Comparison of ENCODE assay signal across 8 cellular contexts in genomic region chr9:130451509-130452388, GRCh38. TPM values are rescaled to one million over a fixed set of nuclear protein-coding genes. Genes with fewer than 3 reads are reported as not detected.
DNase-seq lines count a peak whose midpoint lies in the region; ATAC-seq and TF ChIP-seq lines count a peak whose summit lies in the region.

No MANE protein-coding gene starts in this region.

- ATAC-seq in HCT116 (peak; percentile 80), body of pancreas (peak; percentile 62), GM21576 (IDR thresholded peaks at IDR 0.05; ENCODE audit: unreplicated experiment) (no peak), GM21825 (IDR thresholded peaks at IDR 0.05; ENCODE audit: unreplicated experiment) (no peak)

- H4K20me1 ChIP-seq in HCT116 (ENCODE audit: insufficient read depth): no peaks in the 10 kb centered on the region

- peaks cover 24 to 25% of the 10 kb centered on the region in 2 experiments for H3K4me1 ChIP-seq in HCT116 (ENCODE audit: control insufficient read depth in 1 of 2, insufficient read depth in 2 of 2, low read length in 2 of 2)
- H3K4me1 ChIP-seq in body of pancreas: peaks cover 50% of the 10 kb centered on the region
- peaks cover 40 to 76% (median 54%) of the 10 kb centered on the region in 4 donors for H3K4me1 ChIP-seq in stomach

- RAD21 ChIA-PET in HCT116 (lab: Charles Lee; ENCODE audit: low non-redundant PET in 1 of 2, low total read pairs in 2 of 2, uncharacterized antibody in 2 of 2, unreplicated experiment in 2 of 2): no interaction called here

- POLR2A ChIA-PET in HCT116 (lab: Charles Lee): no interaction called here

- H3K27me3 ChIP-seq in HCT116 (ENCODE audit: insufficient read depth, low read length): no peaks in the 10 kb centered on the region
- no peaks in the 10 kb centered on the region for H3K27me3 ChIP-seq in body of pancreas
- no peaks in the 10 kb centered on the region for H3K27me3 ChIP-seq in stomach

- BruUV-seq in HCT116 (replicated peaks; lab: Mats Ljungman, UMichigan): no TSS peak

- H2AFZ ChIP-seq in HCT116 (ENCODE audit: low read depth, low read length, poor library complexity, severe bottlenecking): no peak overlapping the region

- H3K9me2 ChIP-seq in HCT116 (ENCODE audit: insufficient read depth): no peaks in the 10 kb centered on the region

- H3K9me3 ChIP-seq in HCT116 (ENCODE audit: control insufficient read depth in 1 of 2, insufficient read depth in 1 of 2, low read depth in 1 of 2, low read length in 2 of 2) (no peaks in the 10 kb centered on the region), body of pancreas (no peaks in the 10 kb centered on the region), stomach (no peaks in the 10 kb centered on the region)

- 0 out of 2 replicates have a peak overlapping the region, but pooled peaks have one; percentile 7 for H3K9ac ChIP-seq in HCT116 (ENCODE audit: low read length)

- DNase-seq in AG20443 (ENCODE audit: low spot score): peak; percentile 98
- no peak for DNase-seq in HCT116 (ENCODE audit: low read depth, low spot score)
- DNase-seq in NCI-H460 (ENCODE audit: extremely low read depth, low read depth): peak; percentile 59
- DNase-seq in body of pancreas: peak; percentile 78 to 93 (median 88)
- DNase-seq in inferior parietal cortex (ENCODE audit: extremely low spot score): peak; percentile 32
- DNase-seq in stomach: peak; percentile 89

- no peaks in the 10 kb centered on the region for H3K36me3 ChIP-seq in HCT116 (ENCODE audit: control insufficient read depth in 1 of 2, insufficient read depth in 2 of 2, low read length in 2 of 2)
- no peaks in the 10 kb centered on the region for H3K36me3 ChIP-seq in body of pancreas (replicated peaks in 1 of 2; ENCODE audit: insufficient read depth in 1 of 2, low read depth in 2 of 2)
- no peaks in the 10 kb centered on the region for H3K36me3 ChIP-seq in stomach

- CTCF ChIA-PET in HCT116 (lab: Charles Lee): no interaction called here

- H3K79me2 ChIP-seq in HCT116 (ENCODE audit: insufficient read depth, low read length): no peaks in the 10 kb centered on the region

- TF ChIP-seq POLR2A in HCT116 (IDR thresholded peaks at IDR 0.05; ENCODE audit: borderline replicate concordance, extremely low read depth, insufficient read depth, insufficient read length) (no peak), body of pancreas (IDR thresholded peaks at IDR 0.05) (no peak), stomach (IDR thresholded peaks at IDR 0.05) (no peak)

- H3K4me3 ChIP-seq in HCT116 (replicated peaks in 1 of 2; ENCODE audit: low read depth in 1 of 2, low read length in 2 of 2) (no peak overlapping the region), body of pancreas (no peak overlapping the region), stomach (no peak overlapping the region)

- H3K4me2 ChIP-seq in HCT116 (ENCODE audit: low read length): peak overlapping the region; percentile 64

- WGBS in body of pancreas, 2 donors: 19 to 25% methylated on average over 5 to 23 of the region's 23 CpGs
- WGBS in stomach, 5 donors: 26 to 38% (median 30%) methylated on average over 13 to 23 of the region's 23 CpGs

- TF ChIP-seq RAD21 in HCT116 (IDR thresholded peaks at IDR 0.05; ENCODE audit: low read depth): no peak

- TF ChIP-seq CTCF in HCT116 (IDR thresholded peaks at IDR 0.05 in 2 of 3, conservative IDR thresholded peaks at IDR 0.05 in 1 of 3; ENCODE audit: borderline replicate concordance in 1 of 3, insufficient read depth in 1 of 3, low read depth in 2 of 3, low read length in 2 of 3) (peak in 2 of 3 experiments; percentile 73 to 75; a peak in 4 of 6 replicates), body of pancreas (IDR thresholded peaks at IDR 0.05) (peak in 5 of 7 experiments; percentile 14 to 39 (median 31)), stomach (IDR thresholded peaks at IDR 0.05) (peak in 3 of 7 experiments; percentile 26 to 29 (median 28))

- intact Hi-C loops in HCT116 (cut with micrococcal nuclease) (no loop called here), body of pancreas (cut with DNase I) (no loop called here), stomach (cut with DNase I; ENCODE audit: low total_unique reads) (no loop called here)

- no peak overlapping the region for H3K27ac ChIP-seq in HCT116 (ENCODE audit: low read depth, low read length)
- peak overlapping the region; percentile 47 to 79 (median 70) for H3K27ac ChIP-seq in body of pancreas
- H3K27ac ChIP-seq in stomach: peak overlapping the region; percentile 55 to 80 (median 63)

- TF ChIP-seq EP300 in stomach (IDR thresholded peaks at IDR 0.05): no peak

TF ChIP-seq in HCT116, 20 proteins besides CTCF, POLR2A, EP300 and RAD21:
- no peak for TF ChIP-seq EZH2 (IDR thresholded peaks at IDR 0.05)
- no peak for TF ChIP-seq SIN3A (IDR thresholded peaks at IDR 0.05; ENCODE audit: low read depth)
TF ChIP-seq in HCT116: peak in this region for 0.

RNA-seq across cellular contexts. Expression of gene ASS1, which starts 7.0 kb away (rescaled TPM):
- total RNA-seq in HCT116 (2021; ENCODE audit: unreplicated experiment) (92.6 TPM), body of pancreas (100 to 1,000 TPM in 1 of 2 donors, 10 to 100 TPM in 1; 31.6 to 120 TPM), stomach (10 to 100 TPM in 4 of 5 donors, 1 to 10 TPM in 1; 9.8 to 88.8 (median 51.9) TPM)
- polyA plus RNA-seq in HCT116 (2012): 159 and 175 TPM in 2 replicates
- 395 and 433 TPM in 2 replicates for total RNA-seq in NCI-H460 (2014; rRNA removed; shearing (Covaris generic))
- 205 and 225 TPM in 2 replicates for polyA plus RNA-seq in NCI-H460 (2014; cell fraction: nucleus; rRNA removed)
- polyA plus RNA-seq in stomach: 100 to 1,000 TPM in 1 of 3 donors, 10 to 100 TPM in 2; 65.8 to 147 (median 94.4) TPM

Comparison
In these comparisons a context has a peak if more than half of its experiments do, and no peak if none do; other contexts are left out.
1. ATAC-seq: peak in HCT116 (single experiment) and body of pancreas (single experiment); none in GM21576 (single experiment) and GM21825 (single experiment).